In the genomic region with DNA sequence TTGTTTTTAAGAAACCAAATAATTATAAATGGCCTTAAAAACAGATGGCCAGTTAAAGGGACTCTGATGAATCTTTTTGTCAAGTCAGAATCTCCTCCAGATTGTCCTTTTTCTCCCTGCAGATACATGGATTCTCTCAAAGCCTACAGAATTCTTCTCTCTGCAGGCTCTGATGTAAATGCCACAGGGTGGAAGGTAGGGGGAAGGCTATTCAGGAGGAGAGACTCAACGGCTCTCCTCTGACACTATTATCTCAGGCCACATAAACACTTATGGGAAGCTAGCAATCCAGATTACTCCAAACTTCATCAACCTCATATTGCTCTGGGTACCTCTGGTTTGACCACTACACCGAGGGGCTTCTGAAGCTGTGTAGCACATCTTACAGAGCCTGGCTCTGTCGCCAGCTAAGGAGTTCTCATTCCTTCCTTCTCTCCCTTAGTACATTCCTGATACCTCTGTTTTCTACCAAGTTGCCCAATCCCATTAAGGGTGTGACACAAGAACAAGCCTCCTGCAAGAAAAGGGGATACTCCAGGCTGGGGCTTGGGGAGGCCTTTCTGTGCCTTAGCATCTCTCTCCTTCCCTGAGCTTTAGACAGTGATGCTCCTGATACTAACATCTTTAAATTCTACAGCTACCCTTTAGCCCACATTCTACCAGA, we compare ENCODE assay signal across 1 cellular context.
TF ChIP-seq lines count a peak whose summit lies in the region.

No MANE protein-coding gene starts in this region.

TF ChIP-seq in H1, 55 proteins besides CTCF, POLR2A, EP300 and RAD21:
- TF ChIP-seq PHF8 (conservative IDR thresholded peaks at IDR 0.05; ENCODE audit: low read depth, low read length) (no peak), POLR2AphosphoS5 (IDR thresholded peaks at IDR 0.05; ENCODE audit: low read depth, low read length) (no peak), POU5F1 (IDR thresholded peaks at IDR 0.05; ENCODE audit: low read depth, low read length) (no peak), SIX5 (IDR thresholded peaks at IDR 0.05; ENCODE audit: low read depth, low read length) (no peak)
